8 cellular contexts compared by ENCODE assay signal in the genomic region with DNA sequence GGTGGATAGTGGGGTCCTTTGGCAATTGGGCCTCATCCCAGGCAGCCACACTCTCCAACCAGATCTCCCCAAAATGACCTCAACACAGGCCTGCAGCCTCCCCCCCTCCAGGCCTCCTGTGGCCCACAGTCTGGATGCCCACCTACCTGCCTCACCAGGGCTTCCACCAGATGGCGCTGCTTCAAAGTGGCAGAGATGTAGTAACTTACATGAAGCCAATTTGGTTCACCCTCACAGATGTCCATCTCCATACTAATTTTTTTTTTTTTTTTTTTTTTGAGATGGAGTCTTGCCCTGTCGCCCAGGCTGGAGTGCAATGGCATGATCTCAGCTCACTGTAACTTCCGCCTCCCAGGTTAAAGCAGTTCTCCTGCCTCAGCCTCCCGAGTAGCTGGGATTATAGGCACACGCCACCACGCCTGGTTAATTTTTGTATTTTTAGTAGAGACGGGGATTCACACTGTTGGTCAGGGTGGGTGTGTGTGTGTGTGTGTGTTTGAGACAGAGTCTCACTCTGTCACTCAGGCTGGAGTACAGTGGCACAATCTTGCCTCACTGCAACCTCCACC. TPM values are rescaled to one million over a fixed set of nuclear protein-coding genes. Genes with fewer than 3 reads are reported as not detected.
DNase-seq lines count a peak whose midpoint lies in the region; ATAC-seq and TF ChIP-seq lines count a peak whose summit lies in the region.
"Not testable (repeated sequence)": the region's sequence is repeated elsewhere in the genome, so short reads cannot be mapped to it uniquely, and the experiment has no call there.

No MANE protein-coding gene starts in this region.

- not testable (repeated sequence) for H3K4me1 ChIP-seq in mammary epithelial cell (ENCODE audit: insufficient read depth, low read length)

- H3K4me3 Mint-ChIP-seq in type B pancreatic cell, result not testable (repeated sequence)

- not testable (repeated sequence) for H3K36me3 Mint-ChIP-seq in type B pancreatic cell

- not testable (repeated sequence) for H3K36me3 ChIP-seq in mammary epithelial cell (ENCODE audit: insufficient read depth, low read length)

- H3K79me2 ChIP-seq in mammary epithelial cell (ENCODE audit: insufficient read depth, low read length), result not testable (repeated sequence)

- not testable (repeated sequence) for H3K27me3 ChIP-seq in mammary epithelial cell (ENCODE audit: insufficient read depth, low read length)

- BruUV-seq in mammary epithelial cell (replicated peaks; lab: Mats Ljungman, UMichigan), result not testable (repeated sequence)

- not testable (repeated sequence) for H3K27me3 Mint-ChIP-seq in type B pancreatic cell

- H3K9me3 ChIP-seq in mammary epithelial cell (replicated peaks; ENCODE audit: insufficient read depth, low read length), result not testable (repeated sequence)

- dilution Hi-C loops in mammary epithelial cell (cut with HindIII; ENCODE audit: low sequenced_read_pairs), result not testable (repeated sequence)

- WGBS in mammary epithelial cell (ENCODE audit: low coverage, missing lambda C conversion rate), result 77% methylated on average over 5 of the region's 7 CpGs

- not testable (repeated sequence) for H3K9me3 Mint-ChIP-seq in type B pancreatic cell

- not testable (repeated sequence) for H2AFZ ChIP-seq in mammary epithelial cell (ENCODE audit: low read depth, low read length)

- not testable (repeated sequence) for H3K4me2 ChIP-seq in mammary epithelial cell (ENCODE audit: insufficient read depth, low read depth, low read length)

- H3K4me1 Mint-ChIP-seq in type B pancreatic cell (ENCODE audit: unreplicated experiment), result not testable (repeated sequence)

- not testable (repeated sequence) for H3K27ac Mint-ChIP-seq in type B pancreatic cell

- H3K27ac ChIP-seq in mammary epithelial cell (ENCODE audit: insufficient read depth, low read depth, low read length), result not testable (repeated sequence)

- peak; percentile 75 for ATAC-seq in sciatic nerve

- H4K20me1 ChIP-seq in mammary epithelial cell (ENCODE audit: insufficient read depth, low read length), result not testable (repeated sequence)

- DNase-seq in GM03348 (ENCODE audit: low spot score) (peak; percentile 83), NOMO-1 treated with DMSO at 0.1 percent for 48 hours (lab: John Stamatoyannopoulos, UW; ENCODE audit: unreplicated experiment) (peak; percentile 30), mammary epithelial cell (peak; percentile 46), hypothalamus (lab: John Stamatoyannopoulos, UW) (peak in 28 of 51 donors; percentile 9 to 67 (median 34)), sciatic nerve (ENCODE audit: low spot score) (peak; percentile 88), type B pancreatic cell (ENCODE audit: extremely low spot score, unreplicated experiment) (peak; percentile 78)
- DNase-seq in Jurkat, Clone E6-1 (ENCODE audit: low read depth, low spot score), result peak; percentile 60
- peak; percentile 82 for DNase-seq in activated CD4-positive, alpha-beta T cell treated with anti-CD3 and anti-CD28 coated beads, Interleukin-2, amount 50 U/mL, for 1 hour

- TF ChIP-seq CTCF in mammary epithelial cell (conservative IDR thresholded peaks at IDR 0.05 in 1 of 2, IDR thresholded peaks at IDR 0.05 in 1 of 2; ENCODE audit: extremely low read depth in 1 of 2, insufficient read depth in 1 of 2, low read depth in 1 of 2, low read length in 2 of 2) (peak; percentile 85 to 86), type B pancreatic cell (conservative IDR thresholded peaks at IDR 0.05) (peak; percentile 76)

- CTCF ChIA-PET in mammary epithelial cell (lab: Charles Lee; ENCODE audit: low non-redundant PET), result not testable (repeated sequence)

- H3K4me3 ChIP-seq in Jurkat, Clone E6-1 (ENCODE audit: low read length); mammary epithelial cell (replicated peaks in 1 of 3; ENCODE audit: insufficient read depth in 1 of 3, low read depth in 2 of 3, low read length in 3 of 3): not testable (repeated sequence)

- H3K9ac ChIP-seq in mammary epithelial cell (ENCODE audit: insufficient read depth, low read length), result not testable (repeated sequence)

- intact Hi-C loops in mammary epithelial cell (cut with micrococcal nuclease), result loop anchor here (1.0 kb wide), 1 partner anchor 69 kb away; no protein-coding TSS in a partner anchor
- intact Hi-C loops in sciatic nerve (cut with DNase I), result not testable (repeated sequence)

- in situ Hi-C loops in mammary epithelial cell (cut with MboI; ENCODE audit: low sequenced_read_pairs in 2 of 2), result loop anchor here (5.0 kb wide), 1 partner anchor 67 kb away; no protein-coding TSS in a partner anchor

RNA-seq across cellular contexts. Expression of a gene that starts 33.6 kb away (rescaled TPM):
- polyA plus RNA-seq in Jurkat, Clone E6-1 (2012; ENCODE audit: insufficient read depth, insufficient read length), result 52.8 TPM
- total RNA-seq in mammary epithelial cell, result 10 to 100 TPM; 28.8 to 30.2 TPM
- polyA plus RNA-seq in mammary epithelial cell, result 47.9 TPM
- polyA minus RNA-seq in mammary epithelial cell, result 69.8 TPM
- total RNA-seq in sciatic nerve, result 118 TPM
- 71.2 and 80.3 TPM in 2 replicates for total RNA-seq in type B pancreatic cell (ENCODE audit: low replicate concordance)

Comparison
In these comparisons a context has a peak if more than half of its experiments do, and no peak if none do; other contexts are left out.
1. DNase-seq: peak in every context shown above with its lines; median percentile 88 in sciatic nerve; 83 in GM03348; 82 in activated CD4-positive, alpha-beta T cell treated with anti-CD3 and anti-CD28 coated beads, Interleukin-2, amount 50 U/mL, for 1 hour; 78 in type B pancreatic cell; 60 in Jurkat, Clone E6-1; 46 in mammary epithelial cell; 34 in hypothalamus; 30 in NOMO-1 treated with DMSO at 0.1 percent for 48 hours.